In the genomic region with DNA sequence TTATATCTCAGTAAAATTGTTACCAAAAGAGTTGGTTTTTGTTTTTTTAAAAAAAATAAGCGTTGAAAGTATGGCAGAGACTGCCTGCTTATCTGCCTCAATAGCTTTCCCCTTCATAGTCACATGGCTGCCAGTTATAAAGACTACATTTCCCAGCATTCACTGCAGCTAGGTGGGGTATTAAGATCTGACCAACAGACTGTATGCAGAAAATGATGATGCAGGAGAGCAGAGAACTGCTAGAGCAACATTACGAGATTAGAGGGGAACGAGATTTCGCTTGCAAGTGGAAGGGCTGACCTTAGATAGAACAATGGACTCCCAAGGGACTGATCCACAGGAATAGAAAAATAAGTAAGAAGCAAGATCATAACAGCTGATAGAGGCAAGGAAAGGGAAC, we compare ENCODE assay signal across 9 cellular contexts. TPM values are rescaled to one million over a fixed set of nuclear protein-coding genes. Genes with fewer than 3 reads are reported as not detected.
A peak's percentile ranks its signal among the peaks of the same experiment; 100 is the strongest.
DNase-seq lines count a peak whose midpoint lies in the region; ATAC-seq and TF ChIP-seq lines count a peak whose summit lies in the region.
"Had no signal": no experiment of that assay in that cellular context is flagged by ENCODE, and none has a peak within 500 bp of the region (broad histone marks: within the 10 kb centered on the region; RNA-seq: fewer than 3 reads in every experiment).

No MANE protein-coding gene starts in this region.

- peaks cover 4% of the 10 kb centered on the region for H3K9me3 Mint-ChIP-seq in nephron progenitor cell

- H3K9me3 ChIP-seq in esophagus muscularis mucosa = no peaks in the 10 kb centered on the region

- H3K4me1 ChIP-seq in esophagus muscularis mucosa = peaks cover 85 to 92% (median 86%) of the 10 kb centered on the region in 4 donors

- intact Hi-C loops in esophagus muscularis mucosa (cut with DNase I) = no loop called here

- no peak for TF ChIP-seq POLR2A in esophagus muscularis mucosa (IDR thresholded peaks at IDR 0.05; ENCODE audit: low read depth)

- peak overlapping the region in 3 of 4 donors; percentile 11 to 47 (median 42) for H3K27ac ChIP-seq in esophagus muscularis mucosa (replicated peaks in 1 of 4)

- no peak for TF ChIP-seq EP300 in esophagus muscularis mucosa (IDR thresholded peaks at IDR 0.05)

- no peak overlapping the region for H3K4me3 Mint-ChIP-seq in nephron progenitor cell

- TF ChIP-seq CTCF in GM12865 (IDR thresholded peaks at IDR 0.05; ENCODE audit: insufficient read depth, low read depth, low read length, missing control alignments) = no peak
- no peak for TF ChIP-seq CTCF in esophagus muscularis mucosa (IDR thresholded peaks at IDR 0.05)
- TF ChIP-seq CTCF in nephron progenitor cell (IDR thresholded peaks at IDR 0.05) = no peak

- no peaks in the 10 kb centered on the region for H3K27me3 ChIP-seq in esophagus muscularis mucosa

- H3K27me3 Mint-ChIP-seq in nephron progenitor cell (ENCODE audit: low read depth, poor library complexity) = no peaks in the 10 kb centered on the region

- H3K4me1 Mint-ChIP-seq in nephron progenitor cell = peaks cover 21% of the 10 kb centered on the region

- peaks cover 66% of the 10 kb centered on the region for H3K36me3 Mint-ChIP-seq in nephron progenitor cell (ENCODE audit: low read depth)

- peak overlapping the region; percentile 10 for H3K27ac Mint-ChIP-seq in nephron progenitor cell

- DNase-seq in GM12865 (ENCODE audit: low read depth) = peak; percentile 34
- DNase-seq in RPMI7951 (ENCODE audit: low read depth) = peak; percentile 23
- DNase-seq in esophagus muscularis mucosa (ENCODE audit: extremely low spot score) = no peak
- DNase-seq in nephron progenitor cell = no peak
- no peak for DNase-seq in stimulated activated naive CD4-positive, alpha-beta T cell treated with Interleukin-2 at 50 U/mL for 16 hours (lab: John Stamatoyannopoulos, UW)
- DNase-seq: NCI-H524 treated with DMSO at 0.1 percent for 48 hours had no signal

- ATAC-seq in GM18520 (IDR thresholded peaks at IDR 0.05; ENCODE audit: unreplicated experiment) (no peak), HG03520 (IDR thresholded peaks at IDR 0.05; ENCODE audit: unreplicated experiment) (no peak), GM18502 (IDR thresholded peaks at IDR 0.05; ENCODE audit: poor library complexity, unreplicated experiment) (no peak)

- 49% methylated on average over 4 of the region's 4 CpGs for WGBS in esophagus muscularis mucosa

- H3K36me3 ChIP-seq in esophagus muscularis mucosa = peaks cover 6 to 28% (median 14%) of the 10 kb centered on the region in 4 donors

- no peak overlapping the region for H3K4me3 ChIP-seq in GM12865 (ENCODE audit: low read depth, low read length)
- no peak overlapping the region for H3K4me3 ChIP-seq in esophagus muscularis mucosa

RNA-seq across cellular contexts. Expression of a gene that starts 14.3 kb away (rescaled TPM):
- 627 and 650 TPM in 2 replicates for total RNA-seq in RPMI7951 (2014; rRNA removed; shearing (Covaris generic))
- total RNA-seq in esophagus muscularis mucosa = 100 to 1,000 TPM; 380 to 521 (median 480) TPM

RNA-seq across cellular contexts. Expression of a gene that starts 14.8 kb away (rescaled TPM):
- total RNA-seq in RPMI7951 (2014; rRNA removed; shearing (Covaris generic)) = 22.9 and 24.3 TPM in 2 replicates
- 10 to 100 TPM; 22.0 to 29.8 (median 26.2) TPM for total RNA-seq in esophagus muscularis mucosa

RNA-seq across cellular contexts. Expression of a gene that starts 24.8 kb away (rescaled TPM):
- 1.5 TPM in 1 of 2 replicates, not detected in the other for total RNA-seq in RPMI7951 (2014; rRNA removed; shearing (Covaris generic))
- 1 to 10 TPM; 1.7 to 5.8 (median 3.8) TPM for total RNA-seq in esophagus muscularis mucosa

RNA-seq across cellular contexts. Expression of a gene that starts 31.7 kb away (rescaled TPM):
- 2.4 and 4.2 TPM in 2 replicates for total RNA-seq in RPMI7951 (2014; rRNA removed; shearing (Covaris generic))
- total RNA-seq in esophagus muscularis mucosa = 10 to 100 TPM in 1 of 4 donors, 1 to 10 TPM in 3; 4.5 to 11.4 (median 7.4) TPM

RNA-seq across cellular contexts. Expression of a gene that starts 39.3 kb away (rescaled TPM):
- total RNA-seq in RPMI7951 (2014; rRNA removed; shearing (Covaris generic)) = not detected in 2 replicates
- total RNA-seq in esophagus muscularis mucosa = 100 to 1,000 TPM; 154 to 295 (median 226) TPM

Comparison
In these comparisons a context has a peak if more than half of its experiments do, and no peak if none do; other contexts are left out.
1. DNase-seq: peak in GM12865 (single experiment) and RPMI7951 (single experiment); none in esophagus muscularis mucosa (single experiment), nephron progenitor cell (single experiment) and stimulated activated naive CD4-positive, alpha-beta T cell treated with Interleukin-2 at 50 U/mL for 16 hours (single experiment).